Comparison of ENCODE assay signal across 1 cellular context in the genomic region with DNA sequence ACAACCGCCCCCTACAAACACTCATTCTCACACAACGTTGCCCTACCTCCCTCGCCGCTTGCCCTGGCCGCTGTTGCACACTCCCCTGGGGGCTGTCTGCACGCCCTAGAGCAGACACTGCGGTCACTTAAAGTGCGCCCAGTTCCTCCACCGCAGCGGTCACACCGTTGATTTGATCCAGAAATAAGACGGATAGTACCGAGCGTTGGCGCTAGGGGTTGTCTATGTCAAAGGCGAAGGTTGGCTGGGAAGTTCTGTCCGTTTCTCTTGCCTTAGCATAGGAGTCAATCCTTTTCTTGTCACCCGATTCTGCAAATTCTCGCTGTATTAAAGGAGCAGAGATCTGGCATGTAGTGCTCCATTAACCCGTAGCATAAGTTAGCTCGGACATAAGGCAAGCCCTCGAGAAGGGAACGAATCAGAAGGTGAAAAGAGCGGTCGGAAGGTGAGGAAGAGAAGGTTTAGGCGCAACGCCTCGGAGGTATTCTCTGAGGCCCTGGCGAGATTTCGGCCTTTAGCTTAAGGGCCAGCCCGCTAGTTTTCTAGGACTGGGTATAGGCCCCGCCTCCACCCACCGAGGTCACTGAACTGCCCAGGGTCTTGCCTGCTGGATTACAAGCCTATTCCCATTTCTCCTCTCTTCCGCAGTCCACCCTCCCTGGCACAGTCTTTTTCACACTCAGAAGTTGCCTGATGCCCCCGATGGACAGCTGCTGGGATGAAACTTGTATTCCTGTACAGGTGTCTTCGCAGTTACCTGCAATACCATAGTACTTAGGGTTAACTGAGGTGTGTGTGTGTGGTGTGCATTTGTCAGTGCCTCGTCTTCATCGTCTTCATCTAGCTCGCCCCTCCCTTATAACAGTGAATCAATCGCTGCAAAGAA.
TF ChIP-seq lines count a peak whose summit lies in the region.

No MANE protein-coding gene starts in this region.

TF ChIP-seq in H1, 55 proteins besides CTCF, POLR2A, EP300 and RAD21 (continued from another document):
- peak; percentile 55; the same call in 1 of the 2 replicates for TF ChIP-seq E2F6 (IDR thresholded peaks at IDR 0.05)
- no peak for TF ChIP-seq PHF8 (conservative IDR thresholded peaks at IDR 0.05; ENCODE audit: low read depth, low read length)
- TF ChIP-seq MAX (IDR thresholded peaks at IDR 0.05): peak; percentile 7; the same call in 1 of the 2 replicates
- 0 out of 4 replicates have a peak, but pooled peaks of 1 of the 2 experiments have one; percentile 33 for TF ChIP-seq SIN3A (conservative IDR thresholded peaks at IDR 0.05 in 1 of 2, IDR thresholded peaks at IDR 0.05 in 1 of 2; ENCODE audit: low read depth in 1 of 2, low read length in 2 of 2)
- TF ChIP-seq TBP (IDR thresholded peaks at IDR 0.05; ENCODE audit: low read depth, low read length): no peak
- TF ChIP-seq EZH2 (IDR thresholded peaks at IDR 0.05; ENCODE audit: low read depth, low read length, severe bottlenecking): peak; percentile 18
- no peak for TF ChIP-seq CEBPB (IDR thresholded peaks at IDR 0.05; ENCODE audit: low read depth, low read length)
- TF ChIP-seq RNF2 (IDR thresholded peaks at IDR 0.05; ENCODE audit: borderline replicate concordance, low read depth, low read length, missing control alignments, poor library complexity, severe bottlenecking): peak; percentile 57
- TF ChIP-seq CHD2 (IDR thresholded peaks at IDR 0.05; ENCODE audit: low read length): peak; percentile 58
- TF ChIP-seq KDM4A (IDR thresholded peaks at IDR 0.05; ENCODE audit: low read depth, low read length, severe bottlenecking): peak; percentile 35
TF ChIP-seq in H1: peak in this region for 9.
